ENCODE assay signal across 11 cellular contexts in genomic region chr20:25076201-25076600, GRCh38. TPM values are rescaled to one million over a fixed set of nuclear protein-coding genes. Genes with fewer than 3 reads are reported as not detected.
DNase-seq lines count a peak whose midpoint lies in the region; ATAC-seq, FAIRE-seq and TF ChIP-seq lines count a peak whose summit lies in the region.
"Had no signal": no experiment of that assay in that cellular context is flagged by ENCODE, and none has a peak within 500 bp of the region (broad histone marks: within the 10 kb centered on the region; RNA-seq: fewer than 3 reads in every experiment).

No MANE protein-coding gene starts in this region.

- H3K4me3 ChIP-seq in right atrium auricular region (no peak overlapping the region), parathyroid adenoma (ENCODE audit: low read depth, low read length) (no peak overlapping the region), WERI-Rb-1 (ENCODE audit: low read depth, low read length) (no peak overlapping the region)

- H3K36me3 ChIP-seq in right atrium auricular region (no peaks in the 10 kb centered on the region), parathyroid adenoma (ENCODE audit: control insufficient read depth, insufficient read depth, low read length) (no peaks in the 10 kb centered on the region), WERI-Rb-1 (no peaks in the 10 kb centered on the region)

- TF ChIP-seq CTCF in right atrium auricular region (IDR thresholded peaks at IDR 0.05) (no peak), parathyroid adenoma (IDR thresholded peaks at IDR 0.05) (no peak), WERI-Rb-1 (IDR thresholded peaks at IDR 0.05; ENCODE audit: low read depth, low read length) (no peak), omental fat pad (IDR thresholded peaks at IDR 0.05) (no peak), D721Med (IDR thresholded peaks at IDR 0.05; ENCODE audit: insufficient read depth, missing control alignments) (no peak)

- no peak for FAIRE-seq in D721Med (lab: Jason Lieb, UNC)

- H3K79me2 ChIP-seq in parathyroid adenoma = no peaks in the 10 kb centered on the region

- H3K4me1 ChIP-seq in right atrium auricular region (peaks cover 0 to 12% of the 10 kb centered on the region in 2 donors), parathyroid adenoma (peaks cover 13% of the 10 kb centered on the region)

- H3K4me2 ChIP-seq in parathyroid adenoma (ENCODE audit: low read length) = no peak overlapping the region

- H3K9me3 ChIP-seq in right atrium auricular region (no peaks in the 10 kb centered on the region), parathyroid adenoma (ENCODE audit: control insufficient read depth, low read length) (no peaks in the 10 kb centered on the region), WERI-Rb-1 (ENCODE audit: severe bottlenecking) (no peaks in the 10 kb centered on the region)

- no peak overlapping the region for H3K9ac ChIP-seq in parathyroid adenoma

- H3K27me3 ChIP-seq in right atrium auricular region (peaks cover 0 to 9% of the 10 kb centered on the region in 2 donors), parathyroid adenoma (ENCODE audit: control insufficient read depth, insufficient read depth, low read length) (no peaks in the 10 kb centered on the region), WERI-Rb-1 (ENCODE audit: insufficient read depth, low read depth, severe bottlenecking) (peaks cover 5% of the 10 kb centered on the region)

- intact Hi-C loops in left ventricle myocardium superior (cut with micrococcal nuclease) = loop anchor here (10.0 kb wide), 2 partner anchors 99 to 319 kb away; partner anchors contain the start of gene ABHD12

- H3K27ac ChIP-seq in right atrium auricular region (no peak overlapping the region), parathyroid adenoma (peak overlapping the region; percentile 88), WERI-Rb-1 (no peak overlapping the region)

- no peak overlapping the region for H2AFZ ChIP-seq in parathyroid adenoma

- DNase-seq in right atrium auricular region (ENCODE audit: low spot score) (peak; percentile 34), left ventricle myocardium superior (no peak), RPMI7951 (ENCODE audit: low read depth) (peak; percentile 95), WERI-Rb-1 (no peak), D341Med (ENCODE audit: low spot score) (no peak), omental fat pad (ENCODE audit: low spot score) (no peak), D721Med (ENCODE audit: insufficient read length, low spot score) (no peak)
- DNase-seq: NCI-H1048 had no signal

- no peak for ATAC-seq in left ventricle myocardium superior
- no peak for ATAC-seq in omental fat pad (ENCODE audit: low FRiP score)

RNA-seq across cellular contexts. Expression of gene VSX1, which starts 5.7 kb away (rescaled TPM):
- total RNA-seq in right atrium auricular region (not detected), left ventricle myocardium superior (not detected), omental fat pad (not detected)
- total RNA-seq in RPMI7951 (2014; rRNA removed; shearing (Covaris generic)) = 2.8 and 3.8 TPM in 2 replicates
- total RNA-seq: Calu3; CD4-positive, CD25-positive, alpha-beta regulatory T cell had no signal

RNA-seq across cellular contexts. Expression of gene ACSS1, which starts 18.3 kb away (rescaled TPM):
- total RNA-seq in right atrium auricular region (10 to 100 TPM; 25.6 to 26.4 TPM), left ventricle myocardium superior (164 TPM), omental fat pad (10 to 100 TPM; 15.9 to 45.4 (median 19.0) TPM)
- total RNA-seq in RPMI7951 (2014; rRNA removed; shearing (Covaris generic)) = 1.6 and 2.0 TPM in 2 replicates

Comparison
In these comparisons a context has a peak if more than half of its experiments do, and no peak if none do; other contexts are left out.
1. DNase-seq: peak in right atrium auricular region (single experiment) and RPMI7951 (single experiment); none in left ventricle myocardium superior (single experiment), WERI-Rb-1 (single experiment), D341Med (single experiment), omental fat pad (single experiment) and D721Med (single experiment).